27 cellular contexts compared by ENCODE assay signal in genomic region chr1:17214876-17215544, GRCh38. TPM values are rescaled to one million over a fixed set of nuclear protein-coding genes. Genes with fewer than 3 reads are reported as not detected.
A peak's percentile ranks its signal among the peaks of the same experiment; 100 is the strongest.
DNase-seq lines count a peak whose midpoint lies in the region; ATAC-seq, FAIRE-seq and TF ChIP-seq lines count a peak whose summit lies in the region.
"Had no signal": no experiment of that assay in that cellular context is flagged by ENCODE, and none has a peak within 500 bp of the region (broad histone marks: within the 10 kb centered on the region; RNA-seq: fewer than 3 reads in every experiment).

No MANE protein-coding gene starts in this region.

- no peaks in the 10 kb centered on the region; the same call in 1 of the 2 replicates for H3K4me1 ChIP-seq in H9 (ENCODE audit: insufficient read depth, low read length)
- H3K4me1 ChIP-seq: psoas muscle had no signal

- peak overlapping the region in 1 of 3 experiments; percentile 34; a peak in 1 of 7 replicates for H3K27ac Mint-ChIP-seq in H9
- no peak overlapping the region for H3K27ac Mint-ChIP-seq in T-helper 2 cell treated with Interferon-gamma antibody and Interleukin-4, amounts not matched to agents 5 μg/mL and 100 μg/mL, for 36 hours
- H3K27ac Mint-ChIP-seq: activated T-cell treated with anti-CD3 and anti-CD28 coated beads, Interleukin-2, amount 50 U/mL, for 72 hours; CD8-positive, alpha-beta T cell had no signal

- no peak for DNase-seq in H9
- DNase-seq in NCI-H226, result peak; percentile 32
- DNase-seq in bronchial epithelial cell (ENCODE audit: low read depth), result peak; percentile 88
- peak; percentile 34 for DNase-seq in left kidney (ENCODE audit: low read depth, low spot score)
- DNase-seq in T-helper 2 cell treated with Interferon-gamma antibody and Interleukin-4, amounts not matched to agents 5 μg/mL and 100 μg/mL, for 36 hours (ENCODE audit: low spot score), result no peak
- DNase-seq in DMS 273 treated with DMSO at 0.1 percent for 48 hours (lab: John Stamatoyannopoulos, UW), result no peak
- DNase-seq: activated CD4-positive, alpha-beta T cell treated with anti-CD3 and anti-CD28 coated beads for 4 hours; activated naive CD4-positive, alpha-beta T cell treated with anti-CD3 and anti-CD28 coated beads, Interleukin-2, amount 50 U/mL, for 16 hours; activated T-cell treated with anti-CD3 and anti-CD28 coated beads, Interleukin-2, amount 50 U/mL, for 72 hours; CD8-positive, alpha-beta T cell; cortex of kidney; DMS153; Karpas-422; kidney glomerular epithelial cell; mesendoderm; NCI-H1092; NCI-H2029; NCI-H2227 treated with DMSO at 0.1 percent for 48 hours; psoas muscle; SIG-M5; T-helper 1 cell; trophoblast cell had no signal

- no CpG with 5 or more reads among the region's 5 CpGs for WGBS in H9 (ENCODE audit: extremely low coverage, insufficient read length, low lambda C conversion rate)

- H2BK120ac ChIP-seq in H9 (ENCODE audit: low read depth, low read length, poor library complexity, severe bottlenecking), result no peak overlapping the region

- H3K36me3 Mint-ChIP-seq in H9 (ENCODE audit: insufficient read depth in 1 of 3, low read depth in 3 of 3), result no peaks in the 10 kb centered on the region
- no peaks in the 10 kb centered on the region for H3K36me3 Mint-ChIP-seq in T-helper 2 cell treated with Interferon-gamma antibody and Interleukin-4, amounts not matched to agents 5 μg/mL and 100 μg/mL, for 36 hours (ENCODE audit: low read depth)
- H3K36me3 Mint-ChIP-seq: CD8-positive, alpha-beta T cell had no signal

- H3K23ac ChIP-seq in H9 (ENCODE audit: insufficient read length, low read depth, low read length), result no peak overlapping the region

- H3K79me1 ChIP-seq in H9 (ENCODE audit: insufficient read depth, low read depth, low read length, poor library complexity, severe bottlenecking), result no peaks in the 10 kb centered on the region

- no peak overlapping the region for H3T11ph ChIP-seq in H9 (ENCODE audit: low read length)

- H3K18ac ChIP-seq in H9 (ENCODE audit: insufficient read length, low read depth, low read length), result no peak overlapping the region

- no peak overlapping the region for H3K4me2 ChIP-seq in H9 (ENCODE audit: insufficient read depth, insufficient read length, low read length)

- no peaks in the 10 kb centered on the region for H3K9me3 Mint-ChIP-seq in H9
- no peaks in the 10 kb centered on the region for H3K9me3 Mint-ChIP-seq in T-helper 2 cell treated with Interferon-gamma antibody and Interleukin-4, amounts not matched to agents 5 μg/mL and 100 μg/mL, for 36 hours
- H3K9me3 Mint-ChIP-seq: activated T-cell treated with anti-CD3 and anti-CD28 coated beads, Interleukin-2, amount 50 U/mL, for 72 hours; CD8-positive, alpha-beta T cell had no signal

- H4K5ac ChIP-seq in H9 (ENCODE audit: insufficient read length, low read depth, low read length), result no peak overlapping the region

- H3K4me3 Mint-ChIP-seq in H9, result no peak overlapping the region
- no peak overlapping the region for H3K4me3 Mint-ChIP-seq in T-helper 2 cell treated with Interferon-gamma antibody and Interleukin-4, amounts not matched to agents 5 μg/mL and 100 μg/mL, for 36 hours
- H3K4me3 Mint-ChIP-seq: activated T-cell treated with anti-CD3 and anti-CD28 coated beads, Interleukin-2, amount 50 U/mL, for 72 hours; CD8-positive, alpha-beta T cell had no signal

- no peak overlapping the region for H4K8ac ChIP-seq in H9 (replicated peaks; ENCODE audit: insufficient read length, low read depth, low read length)

- no peak overlapping the region for H2BK20ac ChIP-seq in H9 (ENCODE audit: low read depth, low read length, poor library complexity, severe bottlenecking)

- H4K91ac ChIP-seq in H9 (ENCODE audit: insufficient read length, low read depth, low read length), result no peak overlapping the region

- H3K14ac ChIP-seq in H9 (ENCODE audit: insufficient read depth, low read length), result peak overlapping the region; percentile 46; the same call in 1 of the 2 replicates

- no peaks in the 10 kb centered on the region for H4K20me1 ChIP-seq in H9 (ENCODE audit: control insufficient read depth, insufficient read depth, insufficient read length)

- H2BK15ac ChIP-seq in H9 (ENCODE audit: low read depth, low read length), result no peak overlapping the region

- no peaks in the 10 kb centered on the region for H3K9me3 ChIP-seq in H9 (ENCODE audit: control insufficient read depth, low read depth, low read length)
- H3K9me3 ChIP-seq: psoas muscle had no signal

- H2BK5ac ChIP-seq in H9 (ENCODE audit: insufficient read length, low read length), result no peak overlapping the region

- no peak overlapping the region for H3K27ac ChIP-seq in H9 (ENCODE audit: insufficient read length, low read depth, low read length)
- H3K27ac ChIP-seq: psoas muscle had no signal

- H2AFZ ChIP-seq in H9 (ENCODE audit: low read length), result no peak overlapping the region

- no peak overlapping the region for H3K4me3 ChIP-seq in bronchial epithelial cell (ENCODE audit: low read depth, low read length)
- H3K4me3 ChIP-seq: psoas muscle had no signal

- H2AK5ac ChIP-seq in H9 (ENCODE audit: insufficient read length, low read length), result no peak overlapping the region

- no peak overlapping the region for H3K4ac ChIP-seq in H9 (ENCODE audit: low read depth, low read length)

- no peaks in the 10 kb centered on the region for H3K79me2 ChIP-seq in H9 (ENCODE audit: insufficient read depth, low read length)

- FAIRE-seq in bronchial epithelial cell (lab: Jason Lieb, UNC), result peak; percentile 50

- peaks cover 6% of the 10 kb centered on the region for H3K27me3 Mint-ChIP-seq in H9 (ENCODE audit: low read depth)
- H3K27me3 Mint-ChIP-seq in T-helper 2 cell treated with Interferon-gamma antibody and Interleukin-4, amounts not matched to agents 5 μg/mL and 100 μg/mL, for 36 hours (ENCODE audit: low read depth), result peaks cover 21% of the 10 kb centered on the region

- TF ChIP-seq CTCF in H9 (conservative IDR thresholded peaks at IDR 0.05) (no peak), bronchial epithelial cell (IDR thresholded peaks at IDR 0.05; ENCODE audit: insufficient read depth, low read length, severe bottlenecking) (no peak)

- H2BK12ac ChIP-seq in H9 (ENCODE audit: insufficient read length, low read depth, low read length), result no peak overlapping the region

- H3K9ac ChIP-seq in H9 (ENCODE audit: extremely low read depth, insufficient read length, low read length), result no peak overlapping the region

- no peak overlapping the region for H3K56ac ChIP-seq in H9 (ENCODE audit: insufficient read length, low read depth, low read length)

- no peaks in the 10 kb centered on the region for H3K23me2 ChIP-seq in H9 (ENCODE audit: insufficient read length, low read depth, low read length, poor library complexity, severe bottlenecking)

- H3K36me3 ChIP-seq in bronchial epithelial cell (ENCODE audit: control insufficient read depth, insufficient read depth, low read length), result no peaks in the 10 kb centered on the region

- peaks cover 32 to 41% of the 10 kb centered on the region in 2 experiments for H3K4me1 Mint-ChIP-seq in H9
- H3K4me1 Mint-ChIP-seq in T-helper 2 cell treated with Interferon-gamma antibody and Interleukin-4, amounts not matched to agents 5 μg/mL and 100 μg/mL, for 36 hours (ENCODE audit: low read depth), result peaks cover 12% of the 10 kb centered on the region

- ATAC-seq in GM21423 (IDR thresholded peaks at IDR 0.05; ENCODE audit: unreplicated experiment), result no peak
- ATAC-seq: activated T-cell treated with anti-CD3 and anti-CD28 coated beads, Interleukin-2, amount 50 U/mL, for 72 hours; CD8-positive, alpha-beta T cell; psoas muscle had no signal

- H3K27me3 ChIP-seq in H9 (ENCODE audit: insufficient read depth, low read length), result no peaks in the 10 kb centered on the region
- no peaks in the 10 kb centered on the region for H3K27me3 ChIP-seq in bronchial epithelial cell (ENCODE audit: control insufficient read depth, insufficient read depth, low read length)

RNA-seq across cellular contexts. Expression of gene PADI1, which starts 10.1 kb away (rescaled TPM):
- total RNA-seq in H9 (2021), result 0.20 and 0.24 TPM in 2 replicates
- total RNA-seq in bronchial epithelial cell, result 11.8 and 32.8 TPM in 2 replicates
- total RNA-seq: activated T-cell treated with anti-CD3 and anti-CD28 coated beads, Interleukin-2, amount 50 U/mL, for 72 hours; cardiac septum; CD8-positive, alpha-beta T cell; fibroblast of lung; G401; psoas muscle had no signal

RNA-seq across cellular contexts. Expression of gene PADI3, which starts 33.9 kb away (rescaled TPM):
- total RNA-seq in H9 (2021) (2.4 and 2.5 TPM in 2 replicates), bronchial epithelial cell (0.26 and 0.38 TPM in 2 replicates)
- total RNA-seq: activated T-cell treated with anti-CD3 and anti-CD28 coated beads, Interleukin-2, amount 50 U/mL, for 72 hours; cardiac septum; CD8-positive, alpha-beta T cell; fibroblast of lung; myocyte had no signal

Comparison
In these comparisons a context has a peak if more than half of its experiments do, and no peak if none do; other contexts are left out.
1. DNase-seq: peak in NCI-H226 (single experiment), bronchial epithelial cell (single experiment) and left kidney (single experiment); none in H9 (single experiment), T-helper 2 cell treated with Interferon-gamma antibody and Interleukin-4, amounts not matched to agents 5 μg/mL and 100 μg/mL, for 36 hours (single experiment) and DMS 273 treated with DMSO at 0.1 percent for 48 hours (single experiment).
2. RNA of gene PADI1, which starts 10.1 kb away (total RNA-seq): 11.8 to 32.8 TPM in bronchial epithelial cell; 0.20 to 0.24 TPM in H9; every median in the first group is over 10 times any median in the second.